10 cellular contexts compared by ENCODE assay signal in genomic region chr11:35682230-35683195, GRCh38. TPM values are rescaled to one million over a fixed set of nuclear protein-coding genes. Genes with fewer than 3 reads are reported as not detected.
A peak's percentile ranks its signal among the peaks of the same experiment; 100 is the strongest.
DNase-seq lines count a peak whose midpoint lies in the region; ATAC-seq, FAIRE-seq and TF ChIP-seq lines count a peak whose summit lies in the region.
"Had no signal": no experiment of that assay in that cellular context is flagged by ENCODE, and none has a peak within 500 bp of the region (broad histone marks: within the 10 kb centered on the region; RNA-seq: fewer than 3 reads in every experiment).

No MANE protein-coding gene starts in this region.

- peak overlapping the region; percentile 8 for H3K4me3 Mint-ChIP-seq in CD8-positive, alpha-beta T cell
- H3K4me3 Mint-ChIP-seq: activated T-cell treated with anti-CD3 and anti-CD28 coated beads, Interleukin-2, amount 50 U/mL, for 72 hours had no signal

- intact Hi-C loops in CD8-positive, alpha-beta T cell (cut with DNase I, micrococcal nuclease): no loop called here
- intact Hi-C loops in left lung (cut with DNase I): no loop called here

- H3K4me1 ChIP-seq in CD8-positive, alpha-beta T cell (ENCODE audit: insufficient read depth, low read length): peaks cover 12% of the 10 kb centered on the region
- peaks cover 11 to 22% of the 10 kb centered on the region in 2 donors for H3K4me1 ChIP-seq in left lung
- H3K4me1 ChIP-seq: uterus had no signal

- H3K9me3 ChIP-seq in CD8-positive, alpha-beta T cell (ENCODE audit: low read length): no peaks in the 10 kb centered on the region
- H3K9me3 ChIP-seq in left lung: no peaks in the 10 kb centered on the region
- H3K9me3 ChIP-seq: uterus had no signal

- no peak for TF ChIP-seq CTCF in CD8-positive, alpha-beta T cell (IDR thresholded peaks at IDR 0.05)
- TF ChIP-seq CTCF in left lung (IDR thresholded peaks at IDR 0.05): no peak
- no peak for TF ChIP-seq CTCF in brain microvascular endothelial cell (IDR thresholded peaks at IDR 0.05; ENCODE audit: low read depth, low read length, missing control alignments)

- peaks cover 12% of the 10 kb centered on the region for H3K36me3 ChIP-seq in CD8-positive, alpha-beta T cell (ENCODE audit: insufficient read depth, low read length)
- H3K36me3 ChIP-seq in left lung: peaks cover 0 to 23% of the 10 kb centered on the region in 2 donors
- H3K36me3 ChIP-seq in brain microvascular endothelial cell (replicated peaks): peaks cover 6% of the 10 kb centered on the region
- H3K36me3 ChIP-seq: uterus had no signal

- H3K9me3 Mint-ChIP-seq in CD8-positive, alpha-beta T cell: no peaks in the 10 kb centered on the region
- H3K9me3 Mint-ChIP-seq: activated T-cell treated with anti-CD3 and anti-CD28 coated beads, Interleukin-2, amount 50 U/mL, for 72 hours had no signal

- CTCF ChIA-PET in CD8-positive, alpha-beta T cell (lab: Charles Lee): no interaction called here

- no peaks in the 10 kb centered on the region for H3K27me3 ChIP-seq in CD8-positive, alpha-beta T cell (ENCODE audit: insufficient read depth, low read length)
- H3K27me3 ChIP-seq in left lung: no peaks in the 10 kb centered on the region
- no peaks in the 10 kb centered on the region for H3K27me3 ChIP-seq in brain microvascular endothelial cell (replicated peaks)
- H3K27me3 ChIP-seq: uterus had no signal

- H3K36me3 Mint-ChIP-seq in CD8-positive, alpha-beta T cell: peaks cover 48% of the 10 kb centered on the region

- no peak overlapping the region for H3K4me3 ChIP-seq in CD8-positive, alpha-beta T cell (ENCODE audit: low read depth, low read length)
- no peak overlapping the region for H3K4me3 ChIP-seq in left lung
- no peak overlapping the region for H3K4me3 ChIP-seq in brain microvascular endothelial cell (ENCODE audit: low read depth, low read length)
- H3K4me3 ChIP-seq: uterus had no signal

- no peak for DNase-seq in CD8-positive, alpha-beta T cell
- DNase-seq in NCI-H2081 (lab: John Stamatoyannopoulos, UW): peak; percentile 76 to 91
- peak; percentile 78 for DNase-seq in cerebellar cortex (ENCODE audit: low spot score)
- DNase-seq in myocyte (ENCODE audit: low read depth): peak; percentile 84
- DNase-seq in left lung: no peak
- DNase-seq in activated CD4-positive, alpha-beta T cell treated with anti-CD3 and anti-CD28 coated beads for 1 hour: no peak
- DNase-seq in GM19239 (ENCODE audit: insufficient read length, low spot score): no peak
- DNase-seq in brain microvascular endothelial cell: no peak
- DNase-seq: activated T-cell treated with anti-CD3 and anti-CD28 coated beads, Interleukin-2, amount 50 U/mL, for 72 hours; uterus had no signal

- FAIRE-seq in GM19239 (lab: Jason Lieb, UNC): no peak

- in situ Hi-C loops in brain microvascular endothelial cell (cut with HindIII; ENCODE audit: low pct_ligation_motif_present, low sequenced_read_pairs): no loop called here

- ATAC-seq in CD8-positive, alpha-beta T cell: no peak
- no peak for ATAC-seq in left lung

- H3K27ac Mint-ChIP-seq in CD8-positive, alpha-beta T cell: peak overlapping the region; percentile 78
- H3K27ac Mint-ChIP-seq: activated T-cell treated with anti-CD3 and anti-CD28 coated beads, Interleukin-2, amount 50 U/mL, for 72 hours had no signal

- peaks cover 53% of the 10 kb centered on the region for H3K4me1 Mint-ChIP-seq in CD8-positive, alpha-beta T cell (ENCODE audit: low read depth)

- no peaks in the 10 kb centered on the region for H3K27me3 Mint-ChIP-seq in CD8-positive, alpha-beta T cell (ENCODE audit: low read depth)

- H3K27ac ChIP-seq in CD8-positive, alpha-beta T cell (ENCODE audit: low read depth, low read length): no peak overlapping the region
- H3K27ac ChIP-seq in left lung (no peak overlapping the region), brain microvascular endothelial cell (no peak overlapping the region)
- H3K27ac ChIP-seq: uterus had no signal

- POLR2A ChIA-PET in CD8-positive, alpha-beta T cell (lab: Charles Lee): interaction anchor here (0.5 kb wide), 1 partner anchor 49 kb away, joined by 4 read pairs; no protein-coding TSS in a partner anchor

RNA-seq across cellular contexts. Expression of gene TRIM44, which starts 19.9 kb away (rescaled TPM):
- 10 to 100 TPM; 25.7 to 29.5 TPM for total RNA-seq in CD8-positive, alpha-beta T cell
- 43.5 and 56.8 TPM in 2 replicates for total RNA-seq in myocyte
- polyA plus RNA-seq in myocyte (2012): 48.2 TPM
- 10 to 100 TPM; 57.9 to 58.9 TPM for total RNA-seq in left lung

Comparison
In these comparisons a context has a peak if more than half of its experiments do, and no peak if none do; other contexts are left out.
1. DNase-seq: peak in NCI-H2081 (2 of 2), cerebellar cortex (single experiment) and myocyte (single experiment); none in CD8-positive, alpha-beta T cell (0 of 7), left lung (0 of 2), activated CD4-positive, alpha-beta T cell treated with anti-CD3 and anti-CD28 coated beads for 1 hour (single experiment), GM19239 (single experiment) and brain microvascular endothelial cell (single experiment).